In the genomic region with DNA sequence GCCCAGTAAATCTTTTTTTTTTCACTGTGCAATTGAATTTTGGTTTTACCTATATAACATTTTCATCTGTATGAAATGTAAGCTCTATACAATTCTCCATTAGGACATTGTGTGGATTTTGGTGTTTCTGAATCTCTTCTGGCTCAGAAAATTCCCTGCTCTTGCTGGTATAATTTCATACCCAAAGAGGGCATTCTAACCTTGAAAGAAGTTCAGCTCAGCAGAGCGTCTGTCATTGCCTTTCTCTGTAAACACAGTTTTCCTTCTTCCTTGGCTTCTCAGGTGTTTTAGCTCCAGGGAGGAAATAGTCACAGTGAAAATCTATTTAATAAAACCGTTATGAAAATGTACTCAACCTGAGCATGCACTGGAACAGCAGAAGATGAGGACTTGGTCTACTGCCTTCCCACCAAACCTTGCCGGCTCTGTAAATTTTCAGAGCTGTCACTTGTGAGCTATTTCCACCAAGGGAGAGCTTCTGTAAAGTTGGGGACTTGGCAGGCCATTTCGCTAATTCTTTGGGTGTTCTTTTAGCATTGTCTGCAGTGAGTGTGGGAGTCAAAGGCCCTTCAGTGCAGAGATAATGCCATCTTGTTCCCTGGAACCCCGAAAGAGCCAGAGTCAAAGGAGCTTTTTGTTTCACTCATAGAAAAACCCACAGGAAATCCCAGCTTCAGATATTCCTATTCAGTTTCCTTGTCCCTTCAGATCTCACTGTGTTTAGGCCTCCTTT, we compare ENCODE assay signal across 22 cellular contexts. TPM values are rescaled to one million over a fixed set of nuclear protein-coding genes. Genes with fewer than 3 reads are reported as not detected.
A peak's percentile ranks its signal among the peaks of the same experiment; 100 is the strongest.
DNase-seq lines count a peak whose midpoint lies in the region; TF ChIP-seq lines count a peak whose summit lies in the region.
"Had no signal": no experiment of that assay in that cellular context is flagged by ENCODE, and none has a peak within 500 bp of the region (broad histone marks: within the 10 kb centered on the region; RNA-seq: fewer than 3 reads in every experiment).

No MANE protein-coding gene starts in this region.

- no peak overlapping the region for H3K4me3 ChIP-seq in cardiac muscle cell
- H3K4me3 ChIP-seq in right atrium auricular region: no peak overlapping the region
- no peak overlapping the region for H3K4me3 ChIP-seq in mesodermal cell (ENCODE audit: extremely low read depth, insufficient read depth, low read length, poor library complexity, severe bottlenecking)
- no peak overlapping the region for H3K4me3 ChIP-seq in tibial nerve
- H3K4me3 ChIP-seq: heart right ventricle, lung had no signal

- no peak for DNase-seq in cardiac muscle cell (ENCODE audit: low read depth in 1 of 2, low spot score in 1 of 2)
- DNase-seq in right atrium auricular region (ENCODE audit: low spot score): no peak
- DNase-seq in cerebellar cortex (ENCODE audit: low spot score): peak; percentile 9
- no peak for DNase-seq in tibial nerve (ENCODE audit: low spot score in 2 of 2)
- no peak for DNase-seq in T-helper 2 cell
- no peak for DNase-seq in UCSD-AML1 (lab: John Stamatoyannopoulos, UW; ENCODE audit: unreplicated experiment)
- no peak for DNase-seq in NCI-H2227 treated with DMSO at 0.1 percent for 48 hours (lab: John Stamatoyannopoulos, UW)
- DNase-seq: activated CD4-positive, alpha-beta T cell treated with anti-CD3 and anti-CD28 coated beads, Interleukin-2, amount 10 ng/mL, durations not matched to agents 7 days and 5 days; amniotic stem cell; CD4-positive, alpha-beta memory T cell; cerebellar nuclear complex; DMS79 treated with DMSO at 0.1 percent for 48 hours; effector memory CD4-positive, alpha-beta T cell; H9; heart right ventricle; naive B cell; NCI-H1436; NCI-H510A; stimulated activated CD4-positive, alpha-beta T cell treated with anti-CD3 and anti-CD28 coated beads, Interleukin-12 subunit alpha, Interleukin-12 subunit beta, amount 100 ng/mL, for 4 hours; testis had no signal

- H3K27ac ChIP-seq in cardiac muscle cell: peak overlapping the region; percentile 71
- H3K27ac ChIP-seq in right atrium auricular region: no peak overlapping the region
- peak overlapping the region; percentile 41 for H3K27ac ChIP-seq in mesodermal cell (ENCODE audit: low read depth, low read length, severe bottlenecking)
- peak overlapping the region; percentile 4 to 86 (median 65) for H3K27ac ChIP-seq in tibial nerve
- H3K27ac ChIP-seq: testis had no signal

- no peaks in the 10 kb centered on the region for H3K9me3 ChIP-seq in cardiac muscle cell (ENCODE audit: low read depth)
- H3K9me3 ChIP-seq in right atrium auricular region: no peaks in the 10 kb centered on the region
- H3K9me3 ChIP-seq in mesodermal cell (ENCODE audit: control insufficient read depth, low read length): peaks cover 4% of the 10 kb centered on the region
- H3K9me3 ChIP-seq in tibial nerve: no peaks in the 10 kb centered on the region
- H3K9me3 ChIP-seq: testis had no signal

- no peak for TF ChIP-seq POLR2A in tibial nerve (IDR thresholded peaks at IDR 0.05)

- 93 to 100% methylated on average over 3 to 4 of the region's 5 CpGs for WGBS in mesodermal cell (ENCODE audit: insufficient coverage in 2 of 2), 2 experiments
- 33 to 46% methylated on average over 5 of the region's 5 CpGs for WGBS in tibial nerve, 2 donors

- TF ChIP-seq EP300 in tibial nerve (IDR thresholded peaks at IDR 0.05): peak in 1 of 2 donors; percentile 75

- no peaks in the 10 kb centered on the region for H3K36me3 ChIP-seq in cardiac muscle cell
- H3K36me3 ChIP-seq in right atrium auricular region: no peaks in the 10 kb centered on the region
- peaks cover 9% of the 10 kb centered on the region for H3K36me3 ChIP-seq in mesodermal cell (ENCODE audit: control insufficient read depth, insufficient read depth, low read length)
- H3K36me3 ChIP-seq in tibial nerve: no peaks in the 10 kb centered on the region
- H3K36me3 ChIP-seq: heart right ventricle had no signal

- peaks cover 11% of the 10 kb centered on the region for H3K4me1 ChIP-seq in cardiac muscle cell (ENCODE audit: low read depth)
- peaks cover 0 to 16% of the 10 kb centered on the region in 2 donors for H3K4me1 ChIP-seq in right atrium auricular region
- peaks cover 4% of the 10 kb centered on the region for H3K4me1 ChIP-seq in mesodermal cell (ENCODE audit: control insufficient read depth, insufficient read depth, low read length, poor library complexity, severe bottlenecking)
- H3K4me1 ChIP-seq in tibial nerve: peaks cover 0 to 45% (median 11%) of the 10 kb centered on the region in 4 donors

- TF ChIP-seq CTCF in cardiac muscle cell (IDR thresholded peaks at IDR 0.05; ENCODE audit: low read depth, low read length) (no peak), right atrium auricular region (IDR thresholded peaks at IDR 0.05) (no peak), tibial nerve (IDR thresholded peaks at IDR 0.05) (peak in 1 of 5 experiments; percentile 7)

- H3K27me3 ChIP-seq in cardiac muscle cell (no peaks in the 10 kb centered on the region), right atrium auricular region (no peaks in the 10 kb centered on the region), tibial nerve (no peaks in the 10 kb centered on the region)
- H3K27me3 ChIP-seq: heart right ventricle, testis had no signal

RNA-seq across cellular contexts. Expression of gene DISC1, which starts 16.2 kb away (rescaled TPM):
- 8.6 and 11.5 TPM in 2 replicates for total RNA-seq in cardiac muscle cell
- 5.7 and 6.5 TPM in 2 replicates for polyA plus RNA-seq in cardiac muscle cell
- 1 to 10 TPM; 1.8 to 5.3 TPM for total RNA-seq in right atrium auricular region
- 7.4 TPM for polyA plus RNA-seq in mesodermal cell (2013, experiment 1 of 2)
- 5.6 TPM for polyA plus RNA-seq in mesodermal cell (2013, experiment 2 of 2)
- 10 to 100 TPM; 29.9 to 39.0 (median 32.7) TPM for total RNA-seq in tibial nerve

Comparison
In these comparisons a context has a peak if more than half of its experiments do, and no peak if none do; other contexts are left out.
1. H3K27ac ChIP-seq: peak in cardiac muscle cell (single experiment), mesodermal cell (single experiment) and tibial nerve (4 of 4); none in right atrium auricular region (0 of 2).